1 cellular context compared by ENCODE assay signal in the genomic region with DNA sequence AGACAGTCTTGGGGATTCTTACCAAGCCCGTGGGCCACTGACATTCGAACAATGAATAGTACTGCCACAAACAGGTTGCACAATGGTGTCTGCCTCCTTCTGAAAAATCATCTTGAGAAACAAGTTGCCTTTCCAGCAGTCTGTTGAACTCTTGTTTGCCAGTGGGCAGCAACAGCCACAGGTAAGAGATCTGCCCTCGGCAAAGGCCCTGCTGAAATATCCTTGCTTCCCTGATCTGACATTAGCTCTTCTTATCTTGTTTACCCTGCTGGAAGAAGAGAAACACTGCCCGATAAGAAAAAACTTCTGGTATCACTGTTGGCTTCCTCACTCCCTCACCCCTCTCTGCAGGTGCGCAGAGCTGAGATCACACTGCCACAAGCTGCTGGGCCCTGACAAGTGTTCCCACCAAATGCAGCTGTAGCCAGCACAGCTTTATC.
TF ChIP-seq lines count a peak whose summit lies in the region.

No MANE protein-coding gene starts in this region.

TF ChIP-seq in HepG2, 621 proteins besides CTCF, POLR2A, EP300 and RAD21 (continued from another document):
- TF ChIP-seq ZNF775 (CRISPR knock-in tag; IDR thresholded peaks at IDR 0.05; ENCODE audit: borderline replicate concordance) (no peak), TEAD2 (CRISPR knock-in tag; IDR thresholded peaks at IDR 0.05) (no peak)
- TF ChIP-seq, protein P1, sequence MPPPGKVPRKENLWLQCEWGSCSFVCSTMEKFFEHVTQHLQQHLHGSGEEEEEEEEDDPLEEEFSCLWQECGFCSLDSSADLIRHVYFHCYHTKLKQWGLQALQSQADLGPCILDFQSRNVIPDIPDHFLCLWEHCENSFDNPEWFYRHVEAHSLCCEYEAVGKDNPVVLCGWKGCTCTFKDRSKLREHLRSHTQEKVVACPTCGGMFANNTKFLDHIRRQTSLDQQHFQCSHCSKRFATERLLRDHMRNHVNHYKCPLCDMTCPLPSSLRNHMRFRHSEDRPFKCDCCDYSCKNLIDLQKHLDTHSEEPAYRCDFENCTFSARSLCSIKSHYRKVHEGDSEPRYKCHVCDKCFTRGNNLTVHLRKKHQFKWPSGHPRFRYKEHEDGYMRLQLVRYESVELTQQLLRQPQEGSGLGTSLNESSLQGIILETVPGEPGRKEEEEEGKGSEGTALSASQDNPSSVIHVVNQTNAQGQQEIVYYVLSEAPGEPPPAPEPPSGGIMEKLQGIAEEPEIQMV (CRISPR knock-in tag; IDR thresholded peaks at IDR 0.05; ENCODE audit: low read depth): no peak
